Comparison of ENCODE assay signal across 29 cellular contexts in the genomic region with DNA sequence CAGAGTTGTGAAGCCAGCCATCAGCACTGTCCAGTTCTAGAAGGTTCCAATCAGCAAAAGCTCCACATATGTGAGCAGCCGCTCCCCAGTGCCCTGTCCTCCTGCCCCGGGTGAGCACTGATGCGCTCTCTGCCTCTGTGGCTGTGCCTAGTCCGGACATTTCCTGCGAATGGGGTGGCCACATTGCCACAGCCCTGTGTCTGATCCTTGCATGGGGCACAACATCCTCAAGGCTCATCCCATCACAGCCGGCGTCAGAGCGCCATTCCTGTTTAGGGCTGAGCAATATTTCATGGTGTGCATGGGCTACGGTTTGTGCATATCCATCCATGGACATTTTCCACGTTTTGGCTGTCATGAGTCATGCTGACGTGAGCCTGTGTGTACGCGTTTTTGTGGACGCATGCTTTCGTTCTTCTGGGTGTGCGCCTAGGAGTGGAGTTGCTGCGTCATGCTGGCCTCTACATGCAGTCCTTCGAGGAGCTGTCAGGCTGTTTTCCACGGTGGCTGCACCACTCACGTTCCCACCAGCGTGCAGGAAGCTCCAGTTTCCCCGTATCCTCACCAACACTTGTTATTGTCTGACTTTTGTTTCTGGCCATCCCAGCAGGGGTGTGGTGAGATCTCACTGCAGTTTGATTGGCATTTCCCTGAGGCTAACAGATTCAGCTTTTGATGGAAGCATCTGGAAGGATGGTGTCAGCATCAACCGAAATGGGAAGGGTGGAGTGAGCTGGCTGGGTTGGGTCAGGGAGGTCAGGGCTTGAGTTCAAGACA. TPM values are rescaled to one million over a fixed set of nuclear protein-coding genes. Genes with fewer than 3 reads are reported as not detected.
A peak's percentile ranks its signal among the peaks of the same experiment; 100 is the strongest.
DNase-seq lines count a peak whose midpoint lies in the region; ATAC-seq, FAIRE-seq and TF ChIP-seq lines count a peak whose summit lies in the region.
"Had no signal": no experiment of that assay in that cellular context is flagged by ENCODE, and none has a peak within 500 bp of the region (broad histone marks: within the 10 kb centered on the region; RNA-seq: fewer than 3 reads in every experiment).

No MANE protein-coding gene starts in this region.

- no peaks in the 10 kb centered on the region for H3K9me1 ChIP-seq in K562 (ENCODE audit: control insufficient read depth, insufficient read depth, low read length)

- CTCF ChIA-PET in K562 (lab: Yijun Ruan, JAX; ENCODE audit: low intra/inter-chr PET ratio) = no interaction called here

- no peak overlapping the region for H2AFZ ChIP-seq in K562 (ENCODE audit: low read depth, low read length)

- no peak for FAIRE-seq in K562 (lab: Jason Lieb, UNC)
- FAIRE-seq: GM12891, HepG2 had no signal

- DNase-seq in right cardiac atrium (peak; percentile 3 to 37 (median 19)), left ventricle myocardium superior (no peak), K562 (ENCODE audit: extremely low read depth in 1 of 4, low spot score in 3 of 4) (no peak), lower lobe of right lung (peak; percentile 25), aorta (peak; percentile 32 to 61), lower leg skin (ENCODE audit: low spot score in 2 of 2) (no peak), NCI-H2107 treated with DMSO at 0.1 percent for 48 hours (lab: John Stamatoyannopoulos, UW; ENCODE audit: unreplicated experiment) (no peak), DMS 273 treated with DMSO at 0.1 percent for 48 hours (lab: John Stamatoyannopoulos, UW) (no peak)
- DNase-seq: AML-193; Caco-2; CD8-positive, alpha-beta T cell; DMS79; GF-D8; Kasumi-1; NCI-H1092 treated with DMSO at 0.1 percent for 48 hours; NCI-H187 treated with DMSO at 0.1 percent for 48 hours; NCI-H2227 treated with DMSO at 0.1 percent for 48 hours; NCI-H526 treated with DMSO at 0.1 percent for 48 hours; SHP77 treated with DMSO at 0.1 percent for 48 hours had no signal

- TF ChIP-seq CTCF in K562 (IDR thresholded peaks at IDR 0.05 in 2 of 3, conservative IDR thresholded peaks at IDR 0.05 in 1 of 3; ENCODE audit: insufficient read depth in 2 of 3, low read depth in 1 of 3, low read length in 3 of 3) (no peak), lower lobe of right lung (IDR thresholded peaks at IDR 0.05) (no peak), lower leg skin (IDR thresholded peaks at IDR 0.05) (no peak)

- no peak overlapping the region for H3K4me2 ChIP-seq in K562 (ENCODE audit: insufficient read depth, low read length)

- WGBS in right cardiac atrium = 92% methylated on average over 23 of the region's 23 CpGs
- 21% methylated on average over 23 of the region's 23 CpGs for WGBS in K562 (ENCODE audit: insufficient coverage, low coverage, missing lambda C conversion rate)
- 93% methylated on average over 23 of the region's 23 CpGs for WGBS in aorta, 2 donors
- 91% methylated on average over 23 of the region's 23 CpGs for WGBS in lower leg skin, 2 donors

- H4K20me1 ChIP-seq in K562 (replicated peaks; ENCODE audit: control insufficient read depth, insufficient read depth, low read length) = no peaks in the 10 kb centered on the region; the same call in 1 of the 2 replicates

- POLR2A ChIA-PET in K562 (lab: Yijun Ruan, JAX) = interaction anchor here (0.5 kb wide), 1 partner anchor 891 kb away, joined by 3 read pairs; no protein-coding TSS in a partner anchor

- no peak for TF ChIP-seq EP300 in K562 (IDR thresholded peaks at IDR 0.05; ENCODE audit: low read length)

- no peaks in the 10 kb centered on the region for H3K79me2 ChIP-seq in K562 (ENCODE audit: control insufficient read depth, insufficient read depth, low read length)

- TF ChIP-seq POLR2A in K562 (conservative IDR thresholded peaks at IDR 0.05) = no peak
- TF ChIP-seq POLR2A in lower leg skin (IDR thresholded peaks at IDR 0.05) = no peak

- H3K27me3 ChIP-seq in right cardiac atrium (ENCODE audit: control insufficient read depth, insufficient read depth) (no peaks in the 10 kb centered on the region), K562 (ENCODE audit: control insufficient read depth in 2 of 2, insufficient read depth in 2 of 2, low read length in 2 of 2) (peaks cover 25 to 66% of the 10 kb centered on the region in 2 experiments; a peak in 4 of 5 replicates), lower lobe of right lung (ENCODE audit: low read depth) (no peaks in the 10 kb centered on the region), aorta (ENCODE audit: control insufficient read depth in 1 of 2, insufficient read depth in 2 of 2, low read length in 1 of 2) (no peaks in the 10 kb centered on the region)

- BruUV-seq in K562 (replicated peaks; lab: Mats Ljungman, UMichigan) = no TSS peak

- TF ChIP-seq RAD21 in K562 (CRISPR knock-in tag; conservative IDR thresholded peaks at IDR 0.05 in 1 of 2, IDR thresholded peaks at IDR 0.05 in 1 of 2) = no peak

- H3K36me3 ChIP-seq in K562 (ENCODE audit: control insufficient read depth, insufficient read depth, low read length) (no peaks in the 10 kb centered on the region), lower lobe of right lung (no peaks in the 10 kb centered on the region), aorta (ENCODE audit: control insufficient read depth in 1 of 2, insufficient read depth in 2 of 2, low read length in 1 of 2) (no peaks in the 10 kb centered on the region)

- H3K9ac ChIP-seq in K562 (ENCODE audit: insufficient read depth in 1 of 2, low read depth in 2 of 2, low read length in 2 of 2) = no peak overlapping the region

- no peak overlapping the region for H3K27ac ChIP-seq in right cardiac atrium (ENCODE audit: low read length)
- H3K27ac ChIP-seq in K562 (ENCODE audit: extremely low read depth, low read depth, low read length) = no peak overlapping the region
- H3K27ac ChIP-seq in lower lobe of right lung = no peak overlapping the region
- no peak overlapping the region for H3K27ac ChIP-seq in aorta (ENCODE audit: low read depth in 1 of 2, low read length in 2 of 2)
- H3K27ac ChIP-seq: C4-2B, HL-60, SK-N-MC had no signal

- intact Hi-C loops in right cardiac atrium (cut with DNase I) = no loop called here
- intact Hi-C loops in left ventricle myocardium superior (cut with micrococcal nuclease) = no loop called here
- intact Hi-C loops in K562 (cut with micrococcal nuclease) = no loop called here
- intact Hi-C loops in lower lobe of right lung (cut with DNase I) = no loop called here
- intact Hi-C loops in aorta (cut with DNase I) = no loop called here
- intact Hi-C loops in lower leg skin (cut with DNase I; ENCODE audit: low total_unique reads) = no loop called here

- no peaks in the 10 kb centered on the region for H3K4me1 ChIP-seq in right cardiac atrium (ENCODE audit: control insufficient read depth, insufficient read depth, low read length)
- peaks cover 0 to 51% of the 10 kb centered on the region in 2 experiments; a peak in 1 of 5 replicates for H3K4me1 ChIP-seq in K562 (replicated peaks in 1 of 2; ENCODE audit: control insufficient read depth in 2 of 2, insufficient read depth in 2 of 2, low read length in 2 of 2)
- no peaks in the 10 kb centered on the region for H3K4me1 ChIP-seq in lower lobe of right lung
- no peaks in the 10 kb centered on the region for H3K4me1 ChIP-seq in aorta (ENCODE audit: control insufficient read depth in 1 of 2, insufficient read depth in 2 of 2, low read length in 2 of 2)
- H3K4me1 ChIP-seq: Caco-2 had no signal

- H3K4me3 ChIP-seq in right cardiac atrium (ENCODE audit: low read length) (no peak overlapping the region), K562 (no peak overlapping the region), lower lobe of right lung (no peak overlapping the region), aorta (ENCODE audit: low read length in 2 of 2) (no peak overlapping the region), lower leg skin (ENCODE audit: low read depth, poor library complexity, severe bottlenecking) (no peak overlapping the region)
- H3K4me3 ChIP-seq: SK-N-MC had no signal

- ATAC-seq in right cardiac atrium = no peak
- no peak for ATAC-seq in left ventricle myocardium superior
- no peak for ATAC-seq in K562
- no peak for ATAC-seq in lower lobe of right lung
- no peak for ATAC-seq in aorta (ENCODE audit: low FRiP score)
- ATAC-seq: CD8-positive, alpha-beta T cell; HCT116; HepG2 had no signal

- H3K9me3 ChIP-seq in right cardiac atrium (ENCODE audit: control insufficient read depth, low read length) (no peaks in the 10 kb centered on the region), K562 (replicated peaks; ENCODE audit: control insufficient read depth, insufficient read depth, low read depth, low read length) (no peaks in the 10 kb centered on the region; the same call in 1 of the 2 replicates), lower lobe of right lung (no peaks in the 10 kb centered on the region), aorta (ENCODE audit: control insufficient read depth, low read length) (peaks cover 3% of the 10 kb centered on the region)
- H3K9me3 ChIP-seq: Caco-2 had no signal

- in situ Hi-C loops in K562 (cut with MboI) = no loop called here

RNA-seq across cellular contexts. Expression of gene SLC6A18, which starts 9.7 kb away (rescaled TPM):
- total RNA-seq in right cardiac atrium = not detected
- not detected for polyA plus RNA-seq in right cardiac atrium
- not detected for total RNA-seq in left ventricle myocardium superior
- not detected in 2 replicates for total RNA-seq in K562 (2011; cell fraction: chromatin; rRNA removed; ENCODE audit: low replicate concordance)
- total RNA-seq in K562 (2011; cell fraction: nucleolus; rRNA removed) = not detected in 2 replicates
- total RNA-seq in K562 (2011; cell fraction: nucleoplasm; rRNA removed) = not detected in 2 replicates
- not detected in 2 replicates for total RNA-seq in K562 (2014; rRNA removed)
- total RNA-seq in K562 (2014; rRNA removed; fragmentation: Illumina TruSeq; extraction: Trizol) = not detected in 2 replicates
- total RNA-seq in K562 (2015; rRNA removed; fragmentation: Illumina TruSeq; extraction: Trizol) = not detected in 2 replicates
- total RNA-seq in K562 (2021) = not detected in 2 replicates
- polyA plus RNA-seq in K562 (2011; rRNA removed) = not detected in 2 replicates
- not detected in 2 replicates for polyA plus RNA-seq in K562 (2011; cell fraction: cytosol; rRNA removed)
- polyA plus RNA-seq in K562 (2011; cell fraction: nucleus; rRNA removed) = not detected in 2 replicates
- not detected in 2 replicates for polyA plus RNA-seq in K562 (2012)
- polyA plus RNA-seq in K562 (2014; fragmentation: Illumina TruSeq; extraction: Trizol) = not detected in 2 replicates
- polyA plus RNA-seq in K562 (2014; fragmentation: Nextera tagmentation; extraction: Ambion mirVana) = not detected
- polyA plus RNA-seq in K562 (2014; rRNA removed) = not detected in 2 replicates
- polyA minus RNA-seq in K562 (2011; rRNA and poly(A)+ RNA removed) = not detected in 2 replicates
- polyA minus RNA-seq in K562 (2011; cell fraction: cytosol; rRNA and poly(A)+ RNA removed) = not detected in 2 replicates
- polyA minus RNA-seq in K562 (2011; cell fraction: nucleus; rRNA and poly(A)+ RNA removed) = not detected in 2 replicates
- total RNA-seq in lower lobe of right lung = not detected
- total RNA-seq in aorta = not detected
- polyA plus RNA-seq in aorta = not detected
- total RNA-seq in lower leg skin = not detected
- total RNA-seq: A172; Caco-2; CD8-positive, alpha-beta T cell; H4; HepG2; M059J; NCI-H460 had no signal
- polyA plus RNA-seq: HepG2 had no signal

RNA-seq across cellular contexts. Expression of gene SLC6A19, which starts 14.1 kb away (rescaled TPM):
- total RNA-seq in right cardiac atrium (not detected), left ventricle myocardium superior (not detected), K562 (2014; rRNA removed) (0.59 and 1.3 TPM in 2 replicates), K562 (2014; rRNA removed; fragmentation: Illumina TruSeq; extraction: Trizol) (0.26 and 0.47 TPM in 2 replicates), K562 (2015; rRNA removed; fragmentation: Illumina TruSeq; extraction: Trizol) (0.43 and 0.49 TPM in 2 replicates), K562 (2021) (1.3 and 1.6 TPM in 2 replicates), lower lobe of right lung (not detected), aorta (under 1 TPM in 1 of 2 donors, not detected in 1; 0.12 TPM), lower leg skin (not detected)
- polyA plus RNA-seq in right cardiac atrium (not detected), K562 (2011; rRNA removed) (0.26 and 0.65 TPM in 2 replicates), K562 (2014; fragmentation: Illumina TruSeq; extraction: Trizol) (0.74 and 1.1 TPM in 2 replicates), K562 (2014; fragmentation: Nextera tagmentation; extraction: Ambion mirVana) (under 1 TPM; 0.03 to 0.04 TPM), K562 (2014; rRNA removed) (1.0 and 1.1 TPM in 2 replicates), aorta (1 to 10 TPM in 1 of 2 donors, not detected in 1; 9.5 TPM)
- 1.7 and 3.2 TPM in 2 replicates for total RNA-seq in K562 (2011; cell fraction: chromatin; rRNA removed; ENCODE audit: low replicate concordance)
- 2.1 and 2.2 TPM in 2 replicates for total RNA-seq in K562 (2011; cell fraction: nucleolus; rRNA removed)
- 1.5 and 1.6 TPM in 2 replicates for total RNA-seq in K562 (2011; cell fraction: nucleoplasm; rRNA removed)
- 0.27 and 1.1 TPM in 2 replicates for polyA plus RNA-seq in K562 (2011; cell fraction: cytosol; rRNA removed)
- 1.4 and 5.0 TPM in 2 replicates for polyA plus RNA-seq in K562 (2011; cell fraction: nucleus; rRNA removed)
- polyA plus RNA-seq in K562 (2012) = 4.1 and 5.2 TPM in 2 replicates
- polyA minus RNA-seq in K562 (2011; rRNA and poly(A)+ RNA removed) = 0.21 and 1.3 TPM in 2 replicates
- polyA minus RNA-seq in K562 (2011; cell fraction: cytosol; rRNA and poly(A)+ RNA removed) = 0.27 and 0.95 TPM in 2 replicates
- polyA minus RNA-seq in K562 (2011; cell fraction: nucleus; rRNA and poly(A)+ RNA removed) = 0.22 and 0.67 TPM in 2 replicates
- total RNA-seq: A172; CD8-positive, alpha-beta T cell; H4; M059J; NCI-H460 had no signal
- polyA plus RNA-seq: HepG2 had no signal

Comparison
In these comparisons a context has a peak if more than half of its experiments do, and no peak if none do; other contexts are left out.
1. DNase-seq: peak in right cardiac atrium (3 of 3), lower lobe of right lung (single experiment) and aorta (2 of 2); none in left ventricle myocardium superior (single experiment), K562 (0 of 4), lower leg skin (0 of 2), NCI-H2107 treated with DMSO at 0.1 percent for 48 hours (single experiment) and DMS 273 treated with DMSO at 0.1 percent for 48 hours (single experiment).